Comparison of ENCODE assay signal across 8 cellular contexts in genomic region chr6:44489912-44490604, GRCh38.
DNase-seq lines count a peak whose midpoint lies in the region; ATAC-seq lines count a peak whose summit lies in the region.

No MANE protein-coding gene starts in this region.

- no peak for ATAC-seq in HG02970 (IDR thresholded peaks at IDR 0.05; ENCODE audit: low FRiP score, unreplicated experiment)

- DNase-seq in COLO829 (ENCODE audit: low spot score) (peak; percentile 64), SW480 (ENCODE audit: low spot score) (peak; percentile 47), fibroblast of the conjunctiva (ENCODE audit: low read depth) (peak; percentile 95), pons (ENCODE audit: low spot score) (peak; percentile 31), NCI-H128 (lab: John Stamatoyannopoulos, UW; ENCODE audit: unreplicated experiment) (no peak), AML-193 (lab: John Stamatoyannopoulos, UW) (no peak), T-helper 1 cell (no peak)

Comparison
In these comparisons a context has a peak if more than half of its experiments do, and no peak if none do; other contexts are left out.
1. DNase-seq: peak in COLO829 (single experiment), SW480 (single experiment), fibroblast of the conjunctiva (single experiment) and pons (single experiment); none in NCI-H128 (single experiment), AML-193 (0 of 2) and T-helper 1 cell (0 of 5).